Comparison of ENCODE assay signal across 1 cellular context in genomic region chr19:12938536-12939291, GRCh38.
TF ChIP-seq lines count a peak whose summit lies in the region.

TSS of gene CALR (plus strand) at chr19:12938609. CDS start at chr19:12938680, 71 bp downstream.

TF ChIP-seq in K562, 482 proteins besides CTCF, POLR2A, EP300 and RAD21 (continued from another document and continues in another):
- TF ChIP-seq DLX4 (CRISPR knock-in tag; IDR thresholded peaks at IDR 0.05), result no peak
- TF ChIP-seq AFF4 (CRISPR knock-in tag; IDR thresholded peaks at IDR 0.05), result peak; percentile 85; the same call in 1 of the 2 replicates
- peak; percentile 98 for TF ChIP-seq POLR2B (IDR thresholded peaks at IDR 0.05; ENCODE audit: low read depth, partially characterized antibody)
- TF ChIP-seq PML (IDR thresholded peaks at IDR 0.05; ENCODE audit: low read length), result peak; percentile 96
- no peak for TF ChIP-seq IRF9 (tag; IDR thresholded peaks at IDR 0.05)
- peak; percentile 98 for TF ChIP-seq PHF8 (IDR thresholded peaks at IDR 0.05; ENCODE audit: borderline replicate concordance, low read length)
- TF ChIP-seq RBM34 (IDR thresholded peaks at IDR 0.05; ENCODE audit: borderline replicate concordance, insufficient read depth, low read length), result no peak
- TF ChIP-seq ZBTB17 (CRISPR knock-in tag; IDR thresholded peaks at IDR 0.05), result peak; percentile 44; the same call in 1 of the 2 replicates
- TF ChIP-seq SMARCA4 (IDR thresholded peaks at IDR 0.05), result no peak; the same call in 1 of the 2 replicates
- peak; percentile 96 for TF ChIP-seq TGIF2 (CRISPR knock-in tag; IDR thresholded peaks at IDR 0.05)
- TF ChIP-seq ZFX (CRISPR knock-in tag; IDR thresholded peaks at IDR 0.05), result peak; percentile 85
- TF ChIP-seq ZNF282 (CRISPR knock-in tag; IDR thresholded peaks at IDR 0.05), result peak; percentile 91; the same call in 1 of the 2 replicates
- TF ChIP-seq NONO (IDR thresholded peaks at IDR 0.05; ENCODE audit: low read depth in 2 of 2, low read length in 1 of 2), result peak; percentile 82 to 99
- peak; percentile 92 for TF ChIP-seq ZFP91 (CRISPR knock-in tag; IDR thresholded peaks at IDR 0.05)
- TF ChIP-seq NKRF (IDR thresholded peaks at IDR 0.05; ENCODE audit: borderline replicate concordance), result peak; percentile 92
- TF ChIP-seq ZNF408 (CRISPR knock-in tag; IDR thresholded peaks at IDR 0.05; ENCODE audit: low read depth), result no peak
- TF ChIP-seq RFX7 (CRISPR knock-in tag; IDR thresholded peaks at IDR 0.05), result no peak
- peak; percentile 88 for TF ChIP-seq TAF9B (IDR thresholded peaks at IDR 0.05; ENCODE audit: partially characterized antibody)
- TF ChIP-seq PHF21A (IDR thresholded peaks at IDR 0.05; ENCODE audit: borderline replicate concordance, low read depth), result 0 out of 2 replicates have a peak, but pooled peaks have one; percentile 6
- no peak for TF ChIP-seq SMAD3 (CRISPR knock-in tag; conservative IDR thresholded peaks at IDR 0.05)
- TF ChIP-seq RBFOX2 (IDR thresholded peaks at IDR 0.05; ENCODE audit: low read depth, low read length), result peak; percentile 100
- TF ChIP-seq ZNF76 (CRISPR knock-in tag; IDR thresholded peaks at IDR 0.05; ENCODE audit: borderline replicate concordance), result no peak
- no peak; the same call in 1 of the 2 replicates for TF ChIP-seq USF2 (CRISPR knock-in tag; IDR thresholded peaks at IDR 0.05)
- TF ChIP-seq E2F1 (CRISPR knock-in tag; IDR thresholded peaks at IDR 0.05), result peak; percentile 76
- peak; percentile 88 for TF ChIP-seq SP1 (CRISPR knock-in tag; IDR thresholded peaks at IDR 0.05)
- peak; percentile 84 for TF ChIP-seq RBBP5 (IDR thresholded peaks at IDR 0.05; ENCODE audit: borderline replicate concordance, insufficient read depth, low read length, poor library complexity, severe bottlenecking)
- TF ChIP-seq TOE1 (IDR thresholded peaks at IDR 0.05; ENCODE audit: borderline replicate concordance), result no peak
- no peak for TF ChIP-seq TOE1 (CRISPR knock-in tag; IDR thresholded peaks at IDR 0.05; ENCODE audit: borderline replicate concordance, low read depth)
- TF ChIP-seq ARHGAP35 (IDR thresholded peaks at IDR 0.05; ENCODE audit: partially characterized antibody), result peak; percentile 5
- TF ChIP-seq MAZ (CRISPR knock-in tag; conservative IDR thresholded peaks at IDR 0.05 in 1 of 2, IDR thresholded peaks at IDR 0.05 in 1 of 2), result peak; percentile 33 to 74; a peak in 3 of 4 replicates
- 0 out of 2 replicates have a peak, but pooled peaks have one; percentile 31 for TF ChIP-seq BCOR (IDR thresholded peaks at IDR 0.05)
- no peak for TF ChIP-seq ZC3H11A (IDR thresholded peaks at IDR 0.05; ENCODE audit: low read depth, low read length)
- peak; percentile 6 to 82 (median 47) for TF ChIP-seq YY1 (IDR thresholded peaks at IDR 0.05; ENCODE audit: borderline replicate concordance in 1 of 3, control insufficient read depth in 1 of 3, extremely low read depth in 1 of 3, insufficient read depth in 3 of 3, insufficient read length in 1 of 3, insufficient replicate concordance in 2 of 3, low read depth in 1 of 3, low read length in 2 of 3)
- 0 out of 2 replicates have a peak, but pooled peaks have one; percentile 11 for TF ChIP-seq ERF (CRISPR knock-in tag; IDR thresholded peaks at IDR 0.05)
- no peak; the same call in none of the 2 replicates for TF ChIP-seq NFIC (IDR thresholded peaks at IDR 0.05)
- peak in 1 of 2 experiments; percentile 11; a peak in 1 of 4 replicates for TF ChIP-seq CSDE1 (IDR thresholded peaks at IDR 0.05)
- peak; percentile 97; the same call in 1 of the 2 replicates for TF ChIP-seq STAT6 (CRISPR knock-in tag; IDR thresholded peaks at IDR 0.05)
- TF ChIP-seq CXXC5 (CRISPR knock-in tag; IDR thresholded peaks at IDR 0.05), result peak; percentile 75
- peak; percentile 68; the same call in 1 of the 2 replicates for TF ChIP-seq ZNF232 (CRISPR knock-in tag; IDR thresholded peaks at IDR 0.05)
- no peak for TF ChIP-seq BRF1 (IDR thresholded peaks at IDR 0.05; ENCODE audit: borderline replicate concordance, extremely low read depth, insufficient read length)
- no peak for TF ChIP-seq KLF16 (IDR thresholded peaks at IDR 0.05)
- TF ChIP-seq KLF13 (tag; IDR thresholded peaks at IDR 0.05; ENCODE audit: borderline replicate concordance, low read depth), result peak; percentile 90
- TF ChIP-seq ZNF175 (CRISPR knock-in tag; IDR thresholded peaks at IDR 0.05; ENCODE audit: low read depth), result no peak
- TF ChIP-seq ETV5 (CRISPR knock-in tag; IDR thresholded peaks at IDR 0.05; ENCODE audit: low read depth), result peak; percentile 58; the same call in 1 of the 2 replicates
- no peak for TF ChIP-seq ZNF140 (CRISPR knock-in tag; IDR thresholded peaks at IDR 0.05)
- no peak for TF ChIP-seq DMBX1 (CRISPR knock-in tag; IDR thresholded peaks at IDR 0.05; ENCODE audit: borderline replicate concordance)
- peak; percentile 99 for TF ChIP-seq KDM5B (IDR thresholded peaks at IDR 0.05; ENCODE audit: insufficient replicate concordance, low read depth, low read length)
- peak; percentile 74 for TF ChIP-seq CCNT2 (IDR thresholded peaks at IDR 0.05; ENCODE audit: borderline replicate concordance, extremely low read depth, insufficient read length, low read depth, low read length)
- 0 out of 2 replicates have a peak, but pooled peaks have one; percentile 29 for TF ChIP-seq E2F3 (CRISPR knock-in tag; IDR thresholded peaks at IDR 0.05)
- no peak for TF ChIP-seq TARDBP (IDR thresholded peaks at IDR 0.05)
- TF ChIP-seq HDAC1 (IDR thresholded peaks at IDR 0.05), result peak in 1 of 2 experiments; percentile 68; a peak in 2 of 4 replicates
- 0 out of 2 replicates have a peak, but pooled peaks have one; percentile 32 for TF ChIP-seq SMARCA5 (IDR thresholded peaks at IDR 0.05)
- 0 out of 2 replicates have a peak, but pooled peaks have one; percentile 75 for TF ChIP-seq FOXK1 (CRISPR knock-in tag; IDR thresholded peaks at IDR 0.05; ENCODE audit: borderline replicate concordance)
- TF ChIP-seq CGGBP1 (CRISPR knock-in tag; IDR thresholded peaks at IDR 0.05), result peak; percentile 81; the same call in 1 of the 2 replicates
- peak; percentile 4; the same call in 1 of the 2 replicates for TF ChIP-seq JUN (IDR thresholded peaks at IDR 0.05; ENCODE audit: borderline replicate concordance, low read depth, low read length)
- TF ChIP-seq JUN (CRISPR knock-in tag; IDR thresholded peaks at IDR 0.05; ENCODE audit: borderline replicate concordance), result no peak
